Comparison of ENCODE assay signal across 20 cellular contexts in genomic region chr6:169342655-169343054, GRCh38.
"Had no signal": no experiment of that assay in that cellular context is flagged by ENCODE, and none has a peak within 500 bp of the region (broad histone marks: within the 10 kb centered on the region; RNA-seq: fewer than 3 reads in every experiment).

No MANE protein-coding gene starts in this region.

- H3K4me1 ChIP-seq: left ventricle myocardium inferior, neural progenitor cell, psoas muscle, upper lobe of right lung had no signal

- DNase-seq: activated CD4-positive, alpha-beta T cell treated with anti-CD3 and anti-CD28 coated beads for 48 hours; activated CD8-positive, alpha-beta T cell treated with anti-CD3 and anti-CD28 coated beads for 36 hours; activated naive CD4-positive, alpha-beta T cell treated with anti-CD3 and anti-CD28 coated beads for 36 hours; activated T-cell treated with anti-CD3 and anti-CD28 coated beads, Interleukin-2, amount 50 U/mL, for 4 hours; brain microvascular endothelial cell; cerebellar nuclear complex; cortex of kidney; effector CD4-positive, alpha-beta T cell; head of caudate nucleus; left ventricle myocardium inferior; mucosa of descending colon; naive B cell; psoas muscle; right cardiac atrium; stimulated activated CD4-positive, alpha-beta T cell treated with anti-CD3 and anti-CD28 coated beads, Interleukin-4, amount 100 ng/mL, for 24 hours; T-cell; upper lobe of right lung had no signal

- H3K27ac ChIP-seq: brain microvascular endothelial cell, left ventricle myocardium inferior, neural progenitor cell, psoas muscle, upper lobe of right lung had no signal

- H3K36me3 ChIP-seq: brain microvascular endothelial cell, left ventricle myocardium inferior, neural progenitor cell, upper lobe of right lung had no signal

- H3K27me3 ChIP-seq: brain microvascular endothelial cell, neural progenitor cell, upper lobe of right lung had no signal

- H3K9me3 ChIP-seq: left ventricle myocardium inferior, mucosa of descending colon, psoas muscle, upper lobe of right lung had no signal

- ATAC-seq: activated CD8-positive, alpha-beta T cell treated with anti-CD3 and anti-CD28 coated beads for 36 hours; activated T-cell treated with anti-CD3 and anti-CD28 coated beads, Interleukin-2, amount 50 U/mL, for 4 hours; mucosa of descending colon; psoas muscle; right cardiac atrium; stimulated activated effector memory CD8-positive, alpha-beta T cell treated with anti-CD3 and anti-CD28 coated beads, Interleukin-12 subunit alpha, Interleukin-12 subunit beta, amount 100 ng/mL, for 72 hours; T-cell; WTC11 had no signal

- H3K4me3 ChIP-seq: left ventricle myocardium inferior, mucosa of descending colon, neural progenitor cell, psoas muscle, upper lobe of right lung had no signal
